ENCODE assay signal across 1 cellular context in the genomic region with DNA sequence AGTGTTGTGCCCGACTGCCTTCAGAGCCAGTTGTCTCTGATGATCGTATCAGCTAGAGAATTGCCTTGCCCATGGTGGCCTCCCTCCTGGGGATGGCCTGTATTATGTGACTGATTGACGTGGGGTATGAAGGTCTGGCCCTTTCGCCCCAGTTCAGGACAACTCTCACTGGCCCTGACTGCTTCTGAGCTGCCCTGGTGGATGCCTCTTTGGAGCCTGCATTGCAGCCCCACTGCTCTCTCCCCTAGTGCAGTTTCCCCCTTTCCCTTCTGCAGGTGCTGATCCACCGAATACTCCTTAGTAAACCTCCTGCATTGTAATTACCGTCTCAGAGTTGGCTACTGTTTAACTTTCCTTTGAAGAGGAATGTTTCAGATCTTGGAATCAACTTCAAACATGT.
TF ChIP-seq lines count a peak whose summit lies in the region.

No MANE protein-coding gene starts in this region.

TF ChIP-seq in HCT116, 20 proteins besides CTCF, POLR2A, EP300 and RAD21 (continued from another document):
- TF ChIP-seq, protein P1, sequence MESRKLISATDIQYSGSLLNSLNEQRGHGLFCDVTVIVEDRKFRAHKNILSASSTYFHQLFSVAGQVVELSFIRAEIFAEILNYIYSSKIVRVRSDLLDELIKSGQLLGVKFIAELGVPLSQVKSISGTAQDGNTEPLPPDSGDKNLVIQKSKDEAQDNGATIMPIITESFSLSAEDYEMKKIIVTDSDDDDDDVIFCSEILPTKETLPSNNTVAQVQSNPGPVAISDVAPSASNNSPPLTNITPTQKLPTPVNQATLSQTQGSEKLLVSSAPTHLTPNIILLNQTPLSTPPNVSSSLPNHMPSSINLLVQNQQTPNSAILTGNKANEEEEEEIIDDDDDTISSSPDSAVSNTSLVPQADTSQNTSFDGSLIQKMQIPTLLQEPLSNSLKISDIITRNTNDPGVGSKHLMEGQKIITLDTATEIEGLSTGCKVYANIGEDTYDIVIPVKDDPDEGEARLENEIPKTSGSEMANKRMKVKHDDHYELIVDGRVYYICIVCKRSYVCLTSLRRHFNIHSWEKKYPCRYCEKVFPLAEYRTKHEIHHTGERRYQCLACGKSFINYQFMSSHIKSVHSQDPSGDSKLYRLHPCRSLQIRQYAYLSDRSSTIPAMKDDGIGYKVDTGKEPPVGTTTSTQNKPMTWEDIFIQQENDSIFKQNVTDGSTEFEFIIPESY (IDR thresholded peaks at IDR 0.05; ENCODE audit: extremely low read depth, insufficient replicate concordance, low read length), result no peak
- TF ChIP-seq TCF7L2 (IDR thresholded peaks at IDR 0.05; ENCODE audit: borderline replicate concordance, extremely low read depth, insufficient read depth, insufficient read length), result no peak
- TF ChIP-seq ZNF274 (IDR thresholded peaks at IDR 0.05; ENCODE audit: low read depth, low read length), result no peak
